Comparison of ENCODE assay signal across 24 cellular contexts in genomic region chr7:136071106-136071505, GRCh38.
DNase-seq lines count a peak whose midpoint lies in the region; ATAC-seq, FAIRE-seq and TF ChIP-seq lines count a peak whose summit lies in the region.
"Had no signal": no experiment of that assay in that cellular context is flagged by ENCODE, and none has a peak within 500 bp of the region (broad histone marks: within the 10 kb centered on the region; RNA-seq: fewer than 3 reads in every experiment).

No MANE protein-coding gene starts in this region.

- peaks cover 2% of the 10 kb centered on the region for H3K27me3 Mint-ChIP-seq in activated CD4-positive, alpha-beta T cell treated with anti-CD3 and anti-CD28 coated beads, Interleukin-2, amount 10 ng/mL, durations not matched to agents 7 days and 5 days
- H3K27me3 Mint-ChIP-seq in activated CD4-positive, alpha-beta memory T cell treated with anti-CD3 and anti-CD28 coated beads, Interleukin-2, amount 10 ng/mL, durations not matched to agents 7 days and 5 days, result no peaks in the 10 kb centered on the region

- POLR2A ChIA-PET in activated CD4-positive, alpha-beta T cell treated with anti-CD3 and anti-CD28 coated beads, Interleukin-2, amount 10 ng/mL, durations not matched to agents 7 days and 5 days (lab: Charles Lee), result no interaction called here
- POLR2A ChIA-PET in activated CD4-positive, alpha-beta memory T cell treated with anti-CD3 and anti-CD28 coated beads, Interleukin-2, amount 10 ng/mL, durations not matched to agents 7 days and 5 days (lab: Charles Lee), result no interaction called here

- H3K36me3 ChIP-seq in mesenchymal stem cell (ENCODE audit: control insufficient read depth in 1 of 2, insufficient read depth in 2 of 2, low read depth in 1 of 2, low read length in 2 of 2), result no peaks in the 10 kb centered on the region
- H3K36me3 ChIP-seq: BE2C had no signal

- no peak overlapping the region for H4K91ac ChIP-seq in mesenchymal stem cell (ENCODE audit: low read length)

- no peak overlapping the region for H2BK120ac ChIP-seq in mesenchymal stem cell (ENCODE audit: low read depth, low read length)

- peak; percentile 73 for FAIRE-seq in D721Med (lab: Jason Lieb, UNC)
- FAIRE-seq: A204.1, GM12878, GM19239, RCC 7860 had no signal

- H2BK15ac ChIP-seq in mesenchymal stem cell (ENCODE audit: low read depth, poor library complexity, severe bottlenecking), result no peak overlapping the region

- no peaks in the 10 kb centered on the region for H3K9me3 Mint-ChIP-seq in activated CD4-positive, alpha-beta T cell treated with anti-CD3 and anti-CD28 coated beads, Interleukin-2, amount 10 ng/mL, durations not matched to agents 7 days and 5 days
- H3K9me3 Mint-ChIP-seq in activated CD4-positive, alpha-beta memory T cell treated with anti-CD3 and anti-CD28 coated beads, Interleukin-2, amount 10 ng/mL, durations not matched to agents 7 days and 5 days, result peaks cover 1% of the 10 kb centered on the region
- H3K9me3 Mint-ChIP-seq: GM23338 had no signal

- ATAC-seq in HG03139 (IDR thresholded peaks at IDR 0.05; ENCODE audit: unreplicated experiment), result no peak
- ATAC-seq: GM12878, GM23338 had no signal

- H3K4me1 Mint-ChIP-seq in activated CD4-positive, alpha-beta T cell treated with anti-CD3 and anti-CD28 coated beads, Interleukin-2, amount 10 ng/mL, durations not matched to agents 7 days and 5 days, result no peaks in the 10 kb centered on the region
- H3K4me1 Mint-ChIP-seq in activated CD4-positive, alpha-beta memory T cell treated with anti-CD3 and anti-CD28 coated beads, Interleukin-2, amount 10 ng/mL, durations not matched to agents 7 days and 5 days, result no peaks in the 10 kb centered on the region
- H3K4me1 Mint-ChIP-seq: CD4-positive, CD25-positive, alpha-beta regulatory T cell had no signal

- H2BK5ac ChIP-seq in mesenchymal stem cell (ENCODE audit: low read depth, low read length, poor library complexity, severe bottlenecking), result no peak overlapping the region

- H3K4me1 ChIP-seq in mesenchymal stem cell (ENCODE audit: control insufficient read depth, insufficient read depth, low read depth, low read length), result no peaks in the 10 kb centered on the region
- H3K4me1 ChIP-seq: BE2C had no signal

- H3K27ac ChIP-seq in mesenchymal stem cell (ENCODE audit: low read length, poor library complexity, severe bottlenecking), result no peak overlapping the region
- H3K27ac ChIP-seq: SK-N-MC had no signal

- H2BK12ac ChIP-seq in mesenchymal stem cell (ENCODE audit: low read length in 2 of 2), result no peak overlapping the region

- no peak overlapping the region for H3K14ac ChIP-seq in mesenchymal stem cell (ENCODE audit: low read length in 2 of 2)

- no peaks in the 10 kb centered on the region for H3K36me3 Mint-ChIP-seq in activated CD4-positive, alpha-beta T cell treated with anti-CD3 and anti-CD28 coated beads, Interleukin-2, amount 10 ng/mL, durations not matched to agents 7 days and 5 days (ENCODE audit: low read depth)
- no peaks in the 10 kb centered on the region for H3K36me3 Mint-ChIP-seq in activated CD4-positive, alpha-beta memory T cell treated with anti-CD3 and anti-CD28 coated beads, Interleukin-2, amount 10 ng/mL, durations not matched to agents 7 days and 5 days (ENCODE audit: low read depth)
- H3K36me3 Mint-ChIP-seq: CD4-positive, CD25-positive, alpha-beta regulatory T cell had no signal

- no peak overlapping the region for H3K18ac ChIP-seq in mesenchymal stem cell (ENCODE audit: low read depth in 1 of 2, low read length in 2 of 2)

- no peak overlapping the region for H3K4me2 ChIP-seq in mesenchymal stem cell (ENCODE audit: low read length, poor library complexity, severe bottlenecking)
- H3K4me2 ChIP-seq: GM23338 had no signal

- peak overlapping the region; percentile 61 for H3K9ac ChIP-seq in mesenchymal stem cell (ENCODE audit: low read length)

- H2AFZ ChIP-seq in mesenchymal stem cell (ENCODE audit: low read depth, low read length), result no peak overlapping the region
- H2AFZ ChIP-seq: GM23338 had no signal

- no peak overlapping the region for H2AK5ac ChIP-seq in mesenchymal stem cell (ENCODE audit: low read length, severe bottlenecking)

- H3K27ac Mint-ChIP-seq in activated CD4-positive, alpha-beta T cell treated with anti-CD3 and anti-CD28 coated beads, Interleukin-2, amount 10 ng/mL, durations not matched to agents 7 days and 5 days, result no peak overlapping the region
- no peak overlapping the region for H3K27ac Mint-ChIP-seq in activated CD4-positive, alpha-beta memory T cell treated with anti-CD3 and anti-CD28 coated beads, Interleukin-2, amount 10 ng/mL, durations not matched to agents 7 days and 5 days
- H3K27ac Mint-ChIP-seq: CD4-positive, CD25-positive, alpha-beta regulatory T cell; GM23338 had no signal

- H3K79me1 ChIP-seq in mesenchymal stem cell (replicated peaks; ENCODE audit: low read length, poor library complexity, severe bottlenecking), result no peaks in the 10 kb centered on the region

- DNase-seq in D721Med (ENCODE audit: insufficient read length, low spot score), result no peak
- DNase-seq in NCI-H69 (lab: John Stamatoyannopoulos, UW), result peak; percentile 36
- peak; percentile 85 for DNase-seq in amniotic epithelial cell (ENCODE audit: low read depth)
- peak; percentile 58 for DNase-seq in mesenchymal stem cell
- DNase-seq in medulla oblongata (ENCODE audit: extremely low spot score), result no peak
- no peak for DNase-seq in activated CD4-positive, alpha-beta T cell treated with anti-CD3 and anti-CD28 coated beads, Interleukin-2, amount 10 ng/mL, durations not matched to agents 7 days and 5 days
- no peak for DNase-seq in activated CD4-positive, alpha-beta memory T cell treated with anti-CD3 and anti-CD28 coated beads, Interleukin-2, amount 10 ng/mL, durations not matched to agents 7 days and 5 days
- DNase-seq: BE2C; CD4-positive, CD25-positive, alpha-beta regulatory T cell; DMS53; EL; NCI-H1417 treated with DMSO at 0.1 percent for 48 hours; NCI-H2029; NCI-H345; NCI-H524 treated with DMSO at 0.1 percent for 48 hours; NK-92 treated with Interleukin-12 subunit alpha and Interleukin-12 subunit beta, amount 100 ng/mL, for 24 hours; Right ventricle myocardium superior had no signal

- CTCF ChIA-PET in activated CD4-positive, alpha-beta T cell treated with anti-CD3 and anti-CD28 coated beads, Interleukin-2, amount 10 ng/mL, durations not matched to agents 7 days and 5 days (lab: Charles Lee), result no interaction called here
- CTCF ChIA-PET in activated CD4-positive, alpha-beta memory T cell treated with anti-CD3 and anti-CD28 coated beads, Interleukin-2, amount 10 ng/mL, durations not matched to agents 7 days and 5 days (lab: Charles Lee), result no interaction called here

- H3K4me3 Mint-ChIP-seq in activated CD4-positive, alpha-beta T cell treated with anti-CD3 and anti-CD28 coated beads, Interleukin-2, amount 10 ng/mL, durations not matched to agents 7 days and 5 days, result no peak overlapping the region
- no peak overlapping the region for H3K4me3 Mint-ChIP-seq in activated CD4-positive, alpha-beta memory T cell treated with anti-CD3 and anti-CD28 coated beads, Interleukin-2, amount 10 ng/mL, durations not matched to agents 7 days and 5 days
- H3K4me3 Mint-ChIP-seq: CD4-positive, CD25-positive, alpha-beta regulatory T cell; GM23338 had no signal

- no peak overlapping the region for H3K4ac ChIP-seq in mesenchymal stem cell (ENCODE audit: low read depth in 1 of 2, low read length in 2 of 2)

- H3K4me3 ChIP-seq in mesenchymal stem cell (ENCODE audit: insufficient read depth in 1 of 2, low read depth in 1 of 2, low read length in 2 of 2), result peak overlapping the region in 1 of 2 experiments; percentile 51
- H3K4me3 ChIP-seq: GM12878, GM23338, SK-N-MC had no signal

- WGBS in mesenchymal stem cell, result 37% methylated on average over 2 of the region's 3 CpGs

- no peak for TF ChIP-seq CTCF in D721Med (IDR thresholded peaks at IDR 0.05; ENCODE audit: insufficient read depth, missing control alignments)

- no peaks in the 10 kb centered on the region for H3K9me3 ChIP-seq in mesenchymal stem cell (ENCODE audit: control insufficient read depth, low read length)
- H3K9me3 ChIP-seq: BE2C had no signal

- no peak overlapping the region for H4K8ac ChIP-seq in mesenchymal stem cell (ENCODE audit: low read length)

- no peak overlapping the region for H3K23ac ChIP-seq in mesenchymal stem cell (ENCODE audit: low read length in 2 of 2)

- no peaks in the 10 kb centered on the region for H3K27me3 ChIP-seq in mesenchymal stem cell (ENCODE audit: control insufficient read depth in 1 of 2, insufficient read depth in 1 of 2, low read length in 2 of 2)
- H3K27me3 ChIP-seq: BE2C had no signal

Comparison
In these comparisons a context has a peak if more than half of its experiments do, and no peak if none do; other contexts are left out.
1. DNase-seq: peak in NCI-H69 (single experiment), amniotic epithelial cell (single experiment) and mesenchymal stem cell (single experiment); none in D721Med (single experiment), medulla oblongata (single experiment), activated CD4-positive, alpha-beta T cell treated with anti-CD3 and anti-CD28 coated beads, Interleukin-2, amount 10 ng/mL, durations not matched to agents 7 days and 5 days (single experiment) and activated CD4-positive, alpha-beta memory T cell treated with anti-CD3 and anti-CD28 coated beads, Interleukin-2, amount 10 ng/mL, durations not matched to agents 7 days and 5 days (single experiment).